ENCODE assay signal across 18 cellular contexts in the genomic region with DNA sequence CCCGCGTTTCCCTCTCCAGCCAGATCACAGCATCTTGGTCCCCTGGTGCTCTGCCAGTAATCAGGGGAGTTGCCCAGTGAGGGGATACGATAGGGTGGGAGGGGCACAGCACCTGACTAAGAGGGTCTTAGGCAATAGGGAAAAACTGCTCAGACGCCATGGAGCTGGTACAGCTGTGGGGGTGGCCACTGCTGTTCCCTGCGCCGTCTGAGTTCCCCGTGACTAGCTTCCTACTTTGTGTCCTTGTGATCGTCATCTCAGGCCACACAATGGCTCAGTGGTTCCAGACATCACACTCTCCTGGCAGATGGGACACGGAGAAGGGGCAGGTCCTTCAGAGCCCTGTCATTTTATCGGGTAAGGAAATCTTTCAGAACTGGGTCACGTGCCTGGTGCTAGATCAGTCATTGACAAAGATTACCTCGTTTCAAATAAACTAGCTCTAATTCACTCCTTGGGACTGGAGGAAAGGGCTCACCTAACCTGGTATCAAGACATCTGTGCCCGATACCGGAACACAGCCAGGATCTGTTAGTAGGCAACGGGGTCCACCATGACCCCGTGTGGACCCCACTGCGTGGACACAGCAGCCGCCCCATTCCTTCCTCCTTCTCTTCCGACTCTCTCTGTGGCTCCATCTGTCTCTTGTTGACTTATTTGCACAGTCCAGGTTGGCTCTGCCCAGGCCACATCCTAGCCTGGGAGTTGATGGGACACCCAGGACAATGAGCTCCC.
"Had no signal": no experiment of that assay in that cellular context is flagged by ENCODE, and none has a peak within 500 bp of the region (broad histone marks: within the 10 kb centered on the region; RNA-seq: fewer than 3 reads in every experiment).

No MANE protein-coding gene starts in this region.

- DNase-seq: effector memory CD8-positive, alpha-beta T cell; gastrocnemius medialis; left ventricle myocardium superior; mesenchymal stem cell; naive thymus-derived CD4-positive, alpha-beta T cell; small intestine; stimulated activated CD4-positive, alpha-beta T cell treated with anti-CD3 and anti-CD28 coated beads, Interleukin-12 subunit alpha, Interleukin-12 subunit beta, amount 100 ng/mL, for 4 hours; stimulated activated CD4-positive, alpha-beta T cell treated with anti-CD3 and anti-CD28 coated beads, Interleukin-2, amount 100 ng/mL, for 48 hours; stomach; substantia nigra; trophoblast cell had no signal

- H3K4me3 Mint-ChIP-seq: central memory CD8-positive, alpha-beta T cell; effector memory CD8-positive, alpha-beta T cell; naive thymus-derived CD4-positive, alpha-beta T cell; stimulated activated memory B cell treated with anti-CD40 and anti-IgM and Interleukin-4, amounts not matched to agents 10 μg/mL and 1 μg/mL and 100 μg/mL, for 72 hours had no signal

- H3K4me1 ChIP-seq: esophagus muscularis mucosa, gastrocnemius medialis, stomach had no signal

- H3K36me3 ChIP-seq: esophagus muscularis mucosa, gastrocnemius medialis, neutrophil, stomach had no signal

- H3K9me3 Mint-ChIP-seq: central memory CD8-positive, alpha-beta T cell; effector memory CD8-positive, alpha-beta T cell; naive thymus-derived CD4-positive, alpha-beta T cell; stimulated activated memory B cell treated with anti-CD40 and anti-IgM and Interleukin-4, amounts not matched to agents 10 μg/mL and 1 μg/mL and 100 μg/mL, for 72 hours had no signal

- H3K4me3 ChIP-seq: esophagus muscularis mucosa, gastrocnemius medialis, lung, stomach had no signal

- H3K9me3 ChIP-seq: esophagus muscularis mucosa, gastrocnemius medialis, neutrophil had no signal

- ATAC-seq: effector memory CD8-positive, alpha-beta T cell; gastrocnemius medialis; left ventricle myocardium superior; naive thymus-derived CD4-positive, alpha-beta T cell; right cardiac atrium had no signal

- H3K4me1 Mint-ChIP-seq: central memory CD8-positive, alpha-beta T cell; stimulated activated memory B cell treated with anti-CD40 and anti-IgM and Interleukin-4, amounts not matched to agents 10 μg/mL and 1 μg/mL and 100 μg/mL, for 72 hours had no signal

- H3K27ac Mint-ChIP-seq: naive thymus-derived CD4-positive, alpha-beta T cell; stimulated activated memory B cell treated with anti-CD40 and anti-IgM and Interleukin-4, amounts not matched to agents 10 μg/mL and 1 μg/mL and 100 μg/mL, for 72 hours had no signal

- H3K27ac ChIP-seq: epithelial cell of prostate, esophagus muscularis mucosa, gastrocnemius medialis, neutrophil, stomach had no signal

- H3K27me3 ChIP-seq: esophagus muscularis mucosa, gastrocnemius medialis, neutrophil, stomach had no signal

- H3K36me3 Mint-ChIP-seq: naive thymus-derived CD4-positive, alpha-beta T cell; stimulated activated memory B cell treated with anti-CD40 and anti-IgM and Interleukin-4, amounts not matched to agents 10 μg/mL and 1 μg/mL and 100 μg/mL, for 72 hours had no signal
